Comparison of ENCODE assay signal across 9 cellular contexts in the genomic region with DNA sequence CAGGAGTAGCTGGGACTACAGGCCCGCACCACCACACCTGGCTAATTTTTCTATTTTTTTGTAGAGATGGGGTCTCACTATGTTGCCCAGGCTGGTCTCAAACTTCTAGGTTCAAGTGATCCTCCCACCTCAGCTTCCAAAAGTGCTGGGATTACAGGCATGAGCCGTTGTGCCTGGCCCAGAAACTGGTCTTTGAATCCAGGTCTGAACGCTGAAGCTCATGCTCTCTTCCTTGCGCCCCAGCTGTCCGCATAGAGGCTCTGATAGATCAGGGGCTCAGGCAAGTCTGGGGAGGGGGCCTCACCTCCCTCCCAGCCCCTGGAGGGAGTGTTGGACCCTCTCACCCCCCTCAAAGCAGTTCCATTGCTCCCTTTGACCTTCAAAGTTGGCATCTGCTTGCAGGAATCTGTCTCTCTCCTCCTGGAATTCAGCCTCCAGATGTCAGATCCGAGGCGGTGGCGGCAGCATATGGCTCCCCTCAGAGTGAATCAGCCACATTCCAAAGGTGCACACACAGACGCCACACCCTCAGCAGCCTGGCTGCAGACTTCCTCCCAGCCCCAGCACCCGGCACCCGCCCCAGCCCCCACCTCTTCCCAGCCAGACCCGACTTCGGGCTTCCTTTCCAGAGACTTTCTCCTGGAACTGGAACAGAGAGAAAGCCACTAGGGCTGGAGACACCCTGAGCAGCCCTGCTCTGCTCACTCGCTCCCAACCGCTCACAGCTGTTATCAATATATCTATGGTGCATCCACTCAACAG. TPM values are rescaled to one million over a fixed set of nuclear protein-coding genes. Genes with fewer than 3 reads are reported as not detected.
DNase-seq lines count a peak whose midpoint lies in the region; ATAC-seq and TF ChIP-seq lines count a peak whose summit lies in the region.
"Had no signal": no experiment of that assay in that cellular context is flagged by ENCODE, and none has a peak within 500 bp of the region (broad histone marks: within the 10 kb centered on the region; RNA-seq: fewer than 3 reads in every experiment).

No MANE protein-coding gene starts in this region.

- no peak for DNase-seq in activated naive CD8-positive, alpha-beta T cell treated with anti-CD3 and anti-CD28 coated beads, Interleukin-2, amount 10 ng/mL, durations not matched to agents 7 days and 5 days
- DNase-seq in activated naive CD8-positive, alpha-beta T cell treated with anti-CD3 and anti-CD28 coated beads for 36 hours = no peak
- peak; percentile 92 for DNase-seq in dedifferentiated amniotic fluid mesenchymal stem cell (ENCODE audit: extremely low spot score)
- DNase-seq in lower leg skin (ENCODE audit: low spot score in 2 of 2) = peak; percentile 68 to 95
- DNase-seq in aorta = peak; percentile 91 to 94
- DNase-seq in OCI-LY7 (ENCODE audit: low spot score) = no peak
- no peak for DNase-seq in activated CD4-positive, alpha-beta T cell treated with anti-CD3 and anti-CD28 coated beads for 48 hours
- no peak for DNase-seq in activated CD4-positive, alpha-beta memory T cell treated with anti-CD3 and anti-CD28 coated beads, Interleukin-2, amount 10 ng/mL, durations not matched to agents 7 days and 5 days

- TF ChIP-seq CTCF in lower leg skin (IDR thresholded peaks at IDR 0.05) (no peak), OCI-LY7 (conservative IDR thresholded peaks at IDR 0.05; ENCODE audit: low read length) (no peak)

- H3K27me3 ChIP-seq in aorta (ENCODE audit: control insufficient read depth in 1 of 2, insufficient read depth in 2 of 2, low read length in 1 of 2) = no peaks in the 10 kb centered on the region

- CTCF ChIA-PET in OCI-LY7 (lab: Charles Lee; ENCODE audit: unreplicated experiment) = interaction anchor here (1.2 kb wide), 1 partner anchor 13 kb away, joined by 3 read pairs; no protein-coding TSS in a partner anchor
- CTCF ChIA-PET in activated CD4-positive, alpha-beta memory T cell treated with anti-CD3 and anti-CD28 coated beads, Interleukin-2, amount 10 ng/mL, durations not matched to agents 7 days and 5 days (lab: Charles Lee) = interaction anchor here (0.9 to 1.9 kb wide), 3 partner anchors 7 to 31 kb away, joined by 3 to 6 read pairs (median 5); no protein-coding TSS in a partner anchor

- no peak overlapping the region for H3K4me2 ChIP-seq in OCI-LY7 (ENCODE audit: low read length)

- WGBS in lower leg skin, 2 donors = 18 to 26% methylated on average over 15 of the region's 15 CpGs
- 19 to 31% methylated on average over 15 of the region's 15 CpGs for WGBS in aorta, 2 donors

- no peak for TF ChIP-seq POLR2A in lower leg skin (IDR thresholded peaks at IDR 0.05)

- no peaks in the 10 kb centered on the region for H3K9me3 ChIP-seq in aorta (ENCODE audit: control insufficient read depth, low read length)
- H3K9me3 ChIP-seq in OCI-LY7 (ENCODE audit: low read length) = no peaks in the 10 kb centered on the region

- H3K27ac Mint-ChIP-seq in activated naive CD8-positive, alpha-beta T cell treated with anti-CD3 and anti-CD28 coated beads, Interleukin-2, amount 10 ng/mL, durations not matched to agents 7 days and 5 days = peak overlapping the region; percentile 36
- no peak overlapping the region for H3K27ac Mint-ChIP-seq in activated naive CD8-positive, alpha-beta T cell treated with anti-CD3 and anti-CD28 coated beads for 36 hours
- no peak overlapping the region for H3K27ac Mint-ChIP-seq in activated CD4-positive, alpha-beta memory T cell treated with anti-CD3 and anti-CD28 coated beads, Interleukin-2, amount 10 ng/mL, durations not matched to agents 7 days and 5 days

- no peaks in the 10 kb centered on the region for H3K36me3 Mint-ChIP-seq in activated naive CD8-positive, alpha-beta T cell treated with anti-CD3 and anti-CD28 coated beads, Interleukin-2, amount 10 ng/mL, durations not matched to agents 7 days and 5 days
- H3K36me3 Mint-ChIP-seq in activated naive CD8-positive, alpha-beta T cell treated with anti-CD3 and anti-CD28 coated beads for 36 hours = peaks cover 2% of the 10 kb centered on the region
- H3K36me3 Mint-ChIP-seq in activated CD4-positive, alpha-beta memory T cell treated with anti-CD3 and anti-CD28 coated beads, Interleukin-2, amount 10 ng/mL, durations not matched to agents 7 days and 5 days (ENCODE audit: low read depth) = peaks cover 5% of the 10 kb centered on the region

- H3K36me3 ChIP-seq in aorta (ENCODE audit: control insufficient read depth in 1 of 2, insufficient read depth in 2 of 2, low read length in 1 of 2) = no peaks in the 10 kb centered on the region
- peaks cover 39% of the 10 kb centered on the region for H3K36me3 ChIP-seq in OCI-LY7 (ENCODE audit: insufficient read depth, low read length)

- H3K79me2 ChIP-seq in OCI-LY7 (ENCODE audit: insufficient read depth, low read depth, low read length) = peaks cover 13% of the 10 kb centered on the region; the same call in 1 of the 2 replicates

- no peak for ATAC-seq in activated naive CD8-positive, alpha-beta T cell treated with anti-CD3 and anti-CD28 coated beads, Interleukin-2, amount 10 ng/mL, durations not matched to agents 7 days and 5 days (ENCODE audit: low read depth)
- peak; percentile 78 for ATAC-seq in aorta (ENCODE audit: low FRiP score)

- no peaks in the 10 kb centered on the region for H3K9me2 ChIP-seq in OCI-LY7 (ENCODE audit: insufficient read depth, low read length)

- H3K27ac ChIP-seq in aorta (ENCODE audit: low read depth in 1 of 2, low read length in 2 of 2) (peak overlapping the region; percentile 58 to 98), OCI-LY7 (ENCODE audit: low read depth, low read length, poor library complexity, severe bottlenecking) (no peak overlapping the region)
- H3K27ac ChIP-seq: HL-60 had no signal

- POLR2A ChIA-PET in activated naive CD8-positive, alpha-beta T cell treated with anti-CD3 and anti-CD28 coated beads, Interleukin-2, amount 10 ng/mL, durations not matched to agents 7 days and 5 days (lab: Charles Lee) = interaction anchor here (0.5 to 1.2 kb wide), 3 partner anchors 10 to 29 kb away, joined by 3 to 4 read pairs (median 4); no protein-coding TSS in a partner anchor
- POLR2A ChIA-PET in OCI-LY7 (lab: Charles Lee) = interaction anchor here (0.6 to 1.0 kb wide), 2 partner anchors 123 to 675 kb away, joined by 3 read pairs; no protein-coding TSS in a partner anchor
- POLR2A ChIA-PET in activated CD4-positive, alpha-beta memory T cell treated with anti-CD3 and anti-CD28 coated beads, Interleukin-2, amount 10 ng/mL, durations not matched to agents 7 days and 5 days (lab: Charles Lee) = no interaction called here

- no TSS peak for BruUV-seq in OCI-LY7 (replicated peaks; lab: Mats Ljungman, UMichigan)

- H3K9me3 Mint-ChIP-seq in activated naive CD8-positive, alpha-beta T cell treated with anti-CD3 and anti-CD28 coated beads, Interleukin-2, amount 10 ng/mL, durations not matched to agents 7 days and 5 days = no peaks in the 10 kb centered on the region
- H3K9me3 Mint-ChIP-seq in activated naive CD8-positive, alpha-beta T cell treated with anti-CD3 and anti-CD28 coated beads for 36 hours = no peaks in the 10 kb centered on the region
- H3K9me3 Mint-ChIP-seq in activated CD4-positive, alpha-beta memory T cell treated with anti-CD3 and anti-CD28 coated beads, Interleukin-2, amount 10 ng/mL, durations not matched to agents 7 days and 5 days = no peaks in the 10 kb centered on the region

- H3K4me1 ChIP-seq in aorta (ENCODE audit: control insufficient read depth in 1 of 2, insufficient read depth in 2 of 2, low read length in 2 of 2) (peaks cover 0 to 2% of the 10 kb centered on the region in 2 donors), OCI-LY7 (ENCODE audit: insufficient read depth, low read length, poor library complexity, severe bottlenecking) (no peaks in the 10 kb centered on the region)

- H3K4me1 Mint-ChIP-seq in activated naive CD8-positive, alpha-beta T cell treated with anti-CD3 and anti-CD28 coated beads, Interleukin-2, amount 10 ng/mL, durations not matched to agents 7 days and 5 days = peaks cover 4% of the 10 kb centered on the region
- no peaks in the 10 kb centered on the region for H3K4me1 Mint-ChIP-seq in activated naive CD8-positive, alpha-beta T cell treated with anti-CD3 and anti-CD28 coated beads for 36 hours
- H3K4me1 Mint-ChIP-seq in activated CD4-positive, alpha-beta memory T cell treated with anti-CD3 and anti-CD28 coated beads, Interleukin-2, amount 10 ng/mL, durations not matched to agents 7 days and 5 days = peaks cover 2% of the 10 kb centered on the region

- intact Hi-C loops in lower leg skin (cut with DNase I; ENCODE audit: low total_unique reads) = no loop called here
- intact Hi-C loops in aorta (cut with DNase I) = no loop called here
- intact Hi-C loops in OCI-LY7 (cut with micrococcal nuclease; ENCODE audit: unreplicated experiment) = no loop called here

- H3K4me3 ChIP-seq in lower leg skin (ENCODE audit: low read depth, poor library complexity, severe bottlenecking) (no peak overlapping the region), aorta (ENCODE audit: low read length in 2 of 2) (no peak overlapping the region), OCI-LY7 (ENCODE audit: low read depth, low read length, poor library complexity, severe bottlenecking) (no peak overlapping the region)

- H3K4me3 Mint-ChIP-seq in activated naive CD8-positive, alpha-beta T cell treated with anti-CD3 and anti-CD28 coated beads, Interleukin-2, amount 10 ng/mL, durations not matched to agents 7 days and 5 days = no peak overlapping the region
- no peak overlapping the region for H3K4me3 Mint-ChIP-seq in activated naive CD8-positive, alpha-beta T cell treated with anti-CD3 and anti-CD28 coated beads for 36 hours
- no peak overlapping the region for H3K4me3 Mint-ChIP-seq in activated CD4-positive, alpha-beta memory T cell treated with anti-CD3 and anti-CD28 coated beads, Interleukin-2, amount 10 ng/mL, durations not matched to agents 7 days and 5 days

- peaks cover 4% of the 10 kb centered on the region for H3K27me3 Mint-ChIP-seq in activated naive CD8-positive, alpha-beta T cell treated with anti-CD3 and anti-CD28 coated beads, Interleukin-2, amount 10 ng/mL, durations not matched to agents 7 days and 5 days
- H3K27me3 Mint-ChIP-seq in activated naive CD8-positive, alpha-beta T cell treated with anti-CD3 and anti-CD28 coated beads for 36 hours = no peaks in the 10 kb centered on the region
- H3K27me3 Mint-ChIP-seq in activated CD4-positive, alpha-beta memory T cell treated with anti-CD3 and anti-CD28 coated beads, Interleukin-2, amount 10 ng/mL, durations not matched to agents 7 days and 5 days = no peaks in the 10 kb centered on the region

- no peaks in the 10 kb centered on the region for H4K20me1 ChIP-seq in OCI-LY7 (ENCODE audit: insufficient read depth, low read length)

- H2AFZ ChIP-seq in OCI-LY7 (ENCODE audit: low read length) = no peak overlapping the region

RNA-seq across cellular contexts. Expression of gene GLIS2, which starts 16.9 kb away (rescaled TPM):
- total RNA-seq in activated naive CD8-positive, alpha-beta T cell treated with anti-CD3 and anti-CD28 coated beads, Interleukin-2, amount 10 ng/mL, durations not matched to agents 7 days and 5 days = under 1 TPM; 0.14 TPM
- under 1 TPM; 0.08 to 0.16 TPM for total RNA-seq in activated naive CD8-positive, alpha-beta T cell treated with anti-CD3 and anti-CD28 coated beads for 36 hours
- total RNA-seq in lower leg skin (1 to 10 TPM; 1.3 to 2.6 (median 2.2) TPM), aorta (10 to 100 TPM; 37.3 to 72.6 TPM), OCI-LY7 (2022) (0.08 TPM in 1 of 2 replicates, not detected in the other)
- 10 to 100 TPM; 12.3 to 21.3 TPM for polyA plus RNA-seq in aorta
- total RNA-seq in OCI-LY7 (2014; rRNA removed; shearing (Covaris generic)) = not detected in 2 replicates
- under 1 TPM; 0.40 to 0.45 TPM for total RNA-seq in activated CD4-positive, alpha-beta memory T cell treated with anti-CD3 and anti-CD28 coated beads, Interleukin-2, amount 10 ng/mL, durations not matched to agents 7 days and 5 days

RNA-seq across cellular contexts. Expression of gene TFAP4, which starts 26.1 kb away (rescaled TPM):
- 10 to 100 TPM; 20.6 to 23.2 TPM for total RNA-seq in activated naive CD8-positive, alpha-beta T cell treated with anti-CD3 and anti-CD28 coated beads, Interleukin-2, amount 10 ng/mL, durations not matched to agents 7 days and 5 days
- 10 to 100 TPM; 44.2 to 44.9 TPM for total RNA-seq in activated naive CD8-positive, alpha-beta T cell treated with anti-CD3 and anti-CD28 coated beads for 36 hours
- total RNA-seq in lower leg skin (10 to 100 TPM in 3 of 4 donors, 1 to 10 TPM in 1; 10.0 to 14.2 (median 12.3) TPM), aorta (1 to 10 TPM; 3.8 to 8.0 TPM), OCI-LY7 (2022) (41.9 and 43.2 TPM in 2 replicates)
- 1 to 10 TPM; 1.0 to 2.9 TPM for polyA plus RNA-seq in aorta
- total RNA-seq in OCI-LY7 (2014; rRNA removed; shearing (Covaris generic)) = 30.8 and 41.2 TPM in 2 replicates
- 10 to 100 TPM; 12.4 to 13.5 TPM for total RNA-seq in activated CD4-positive, alpha-beta memory T cell treated with anti-CD3 and anti-CD28 coated beads, Interleukin-2, amount 10 ng/mL, durations not matched to agents 7 days and 5 days

RNA-seq across cellular contexts. Expression of gene PAM16, which starts 52.2 kb away (rescaled TPM):
- 10 to 100 TPM; 42.5 to 50.0 TPM for total RNA-seq in activated naive CD8-positive, alpha-beta T cell treated with anti-CD3 and anti-CD28 coated beads, Interleukin-2, amount 10 ng/mL, durations not matched to agents 7 days and 5 days
- 10 to 100 TPM; 73.0 to 73.9 TPM for total RNA-seq in activated naive CD8-positive, alpha-beta T cell treated with anti-CD3 and anti-CD28 coated beads for 36 hours
- total RNA-seq in lower leg skin (10 to 100 TPM; 26.2 to 64.5 (median 40.9) TPM), aorta (10 to 100 TPM; 23.6 to 25.5 TPM), OCI-LY7 (2022) (77.4 and 82.4 TPM in 2 replicates)
- 10 to 100 TPM; 41.7 to 65.2 TPM for polyA plus RNA-seq in aorta
- 80.6 and 92.1 TPM in 2 replicates for total RNA-seq in OCI-LY7 (2014; rRNA removed; shearing (Covaris generic))
- total RNA-seq in activated CD4-positive, alpha-beta memory T cell treated with anti-CD3 and anti-CD28 coated beads, Interleukin-2, amount 10 ng/mL, durations not matched to agents 7 days and 5 days = 10 to 100 TPM; 29.7 to 33.9 TPM

RNA-seq across cellular contexts. Expression of gene SRL, which starts 57.1 kb away (rescaled TPM):
- total RNA-seq in activated naive CD8-positive, alpha-beta T cell treated with anti-CD3 and anti-CD28 coated beads, Interleukin-2, amount 10 ng/mL, durations not matched to agents 7 days and 5 days = not detected
- not detected for total RNA-seq in activated naive CD8-positive, alpha-beta T cell treated with anti-CD3 and anti-CD28 coated beads for 36 hours
- 1 to 10 TPM in 1 of 4 donors, under 1 TPM in 3; 0.04 to 1.0 (median 0.55) TPM for total RNA-seq in lower leg skin
- total RNA-seq in aorta = 1 to 10 TPM; 2.3 to 3.2 TPM
- under 1 TPM; 0.31 to 0.75 TPM for polyA plus RNA-seq in aorta
- not detected in 2 replicates for total RNA-seq in OCI-LY7 (2014; rRNA removed; shearing (Covaris generic))
- total RNA-seq in OCI-LY7 (2022) = not detected in 2 replicates
- total RNA-seq in activated CD4-positive, alpha-beta memory T cell treated with anti-CD3 and anti-CD28 coated beads, Interleukin-2, amount 10 ng/mL, durations not matched to agents 7 days and 5 days = not detected

Comparison
In these comparisons a context has a peak if more than half of its experiments do, and no peak if none do; other contexts are left out.
1. DNase-seq: peak in dedifferentiated amniotic fluid mesenchymal stem cell (single experiment), lower leg skin (2 of 2) and aorta (2 of 2); none in activated naive CD8-positive, alpha-beta T cell treated with anti-CD3 and anti-CD28 coated beads, Interleukin-2, amount 10 ng/mL, durations not matched to agents 7 days and 5 days (single experiment), activated naive CD8-positive, alpha-beta T cell treated with anti-CD3 and anti-CD28 coated beads for 36 hours (single experiment), OCI-LY7 (single experiment), activated CD4-positive, alpha-beta T cell treated with anti-CD3 and anti-CD28 coated beads for 48 hours (single experiment) and activated CD4-positive, alpha-beta memory T cell treated with anti-CD3 and anti-CD28 coated beads, Interleukin-2, amount 10 ng/mL, durations not matched to agents 7 days and 5 days (single experiment).
2. RNA of gene GLIS2, which starts 16.9 kb away (total RNA-seq): 37.3 to 72.6 TPM in aorta; 1.3 to 2.6 TPM in lower leg skin, 0.40 to 0.45 TPM in activated CD4-positive, alpha-beta memory T cell treated with anti-CD3 and anti-CD28 coated beads, Interleukin-2, amount 10 ng/mL, durations not matched to agents 7 days and 5 days, 0.08 to 0.16 TPM in activated naive CD8-positive, alpha-beta T cell treated with anti-CD3 and anti-CD28 coated beads for 36 hours, 0.14 TPM in activated naive CD8-positive, alpha-beta T cell treated with anti-CD3 and anti-CD28 coated beads, Interleukin-2, amount 10 ng/mL, durations not matched to agents 7 days and 5 days and 0.08 TPM in OCI-LY7; every median in the first group is over 10 times any median in the second.